ENCODE assay signal across 25 cellular contexts in the genomic region with DNA sequence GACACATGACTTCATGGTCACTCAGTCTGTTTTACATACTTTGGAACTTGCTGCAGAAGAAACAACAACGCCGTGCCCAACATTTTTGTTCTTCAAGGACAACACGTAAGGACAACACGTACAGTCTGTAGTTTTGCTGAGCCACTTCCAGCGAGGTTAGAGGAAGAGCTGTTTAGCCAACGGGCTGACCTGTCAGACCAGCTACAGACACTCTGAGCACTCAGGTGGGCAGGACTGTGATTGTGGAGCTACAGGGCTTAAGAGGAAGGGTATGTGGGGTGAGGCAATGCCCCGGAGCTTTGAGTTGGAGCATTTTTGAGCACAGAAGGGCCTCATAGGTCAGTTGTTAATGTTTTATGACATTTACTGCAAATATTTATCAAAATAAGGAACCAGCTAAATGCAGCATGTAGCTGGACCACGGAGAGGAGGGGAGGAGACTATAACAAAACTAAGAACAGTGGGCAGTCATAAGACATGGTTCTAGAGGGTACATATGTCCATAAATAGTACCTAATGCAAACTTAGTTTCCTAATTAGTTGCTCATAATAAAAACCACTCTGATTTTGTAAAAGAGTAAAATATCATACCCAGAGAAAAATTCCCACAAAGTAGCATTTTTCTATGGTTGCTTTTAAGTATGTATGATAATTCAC. TPM values are rescaled to one million over a fixed set of nuclear protein-coding genes. Genes with fewer than 3 reads are reported as not detected.
DNase-seq lines count a peak whose midpoint lies in the region; ATAC-seq and TF ChIP-seq lines count a peak whose summit lies in the region.
"Had no signal": no experiment of that assay in that cellular context is flagged by ENCODE, and none has a peak within 500 bp of the region (broad histone marks: within the 10 kb centered on the region; RNA-seq: fewer than 3 reads in every experiment).

No MANE protein-coding gene starts in this region.

- peaks cover 14 to 44% (median 28%) of the 10 kb centered on the region in 4 donors for H3K4me1 ChIP-seq in stomach

- no peaks in the 10 kb centered on the region for H3K9me3 Mint-ChIP-seq in dendritic cell treated with granulocyte-macrophage colony-stimulating factor and Interleukin-4, amounts not matched to agents 40 ng/mL and 50 ng/mL, for 4 days
- no peaks in the 10 kb centered on the region for H3K9me3 Mint-ChIP-seq in activated CD4-positive, alpha-beta T cell treated with anti-CD3 and anti-CD28 coated beads for 36 hours (ENCODE audit: low read depth)
- H3K9me3 Mint-ChIP-seq in activated naive CD8-positive, alpha-beta T cell treated with anti-CD3 and anti-CD28 coated beads for 36 hours = no peaks in the 10 kb centered on the region
- H3K9me3 Mint-ChIP-seq: activated naive CD4-positive, alpha-beta T cell treated with anti-CD3 and anti-CD28 coated beads, Interleukin-2, amount 50 U/mL, for 24 hours; activated T-helper 1 cell treated with anti-CD3 and anti-CD28 coated beads, Interleukin-12 subunit alpha, Interleukin-12 subunit beta, Interleukin-2, Interleukin-4 antibody, amounts not matched to agents 30 ng/mL and 10 ng/mL and 1 ng/mL, durations not matched to agents 14 hours and 24 hours and 36 hours; mesothelial cell of epicardium; nephron had no signal

- 39 to 57% (median 44%) methylated on average over 8 of the region's 8 CpGs for WGBS in stomach, 5 donors

- no peak for TF ChIP-seq CTCF in stomach (IDR thresholded peaks at IDR 0.05)

- no peaks in the 10 kb centered on the region for H3K36me3 Mint-ChIP-seq in dendritic cell treated with granulocyte-macrophage colony-stimulating factor and Interleukin-4, amounts not matched to agents 40 ng/mL and 50 ng/mL, for 4 days (ENCODE audit: low read depth)
- H3K36me3 Mint-ChIP-seq in activated CD4-positive, alpha-beta T cell treated with anti-CD3 and anti-CD28 coated beads for 36 hours (ENCODE audit: low read depth) = no peaks in the 10 kb centered on the region
- H3K36me3 Mint-ChIP-seq in activated naive CD8-positive, alpha-beta T cell treated with anti-CD3 and anti-CD28 coated beads for 36 hours = no peaks in the 10 kb centered on the region
- H3K36me3 Mint-ChIP-seq: activated naive CD4-positive, alpha-beta T cell treated with anti-CD3 and anti-CD28 coated beads, Interleukin-2, amount 50 U/mL, for 24 hours; mesothelial cell of epicardium had no signal

- peaks cover 2% of the 10 kb centered on the region for H3K27me3 Mint-ChIP-seq in dendritic cell treated with granulocyte-macrophage colony-stimulating factor and Interleukin-4, amounts not matched to agents 40 ng/mL and 50 ng/mL, for 4 days
- peaks cover 3% of the 10 kb centered on the region for H3K27me3 Mint-ChIP-seq in activated CD4-positive, alpha-beta T cell treated with anti-CD3 and anti-CD28 coated beads for 36 hours
- peaks cover 4% of the 10 kb centered on the region for H3K27me3 Mint-ChIP-seq in activated naive CD8-positive, alpha-beta T cell treated with anti-CD3 and anti-CD28 coated beads for 36 hours
- H3K27me3 Mint-ChIP-seq: activated naive CD4-positive, alpha-beta T cell treated with anti-CD3 and anti-CD28 coated beads, Interleukin-2, amount 50 U/mL, for 24 hours had no signal

- DNase-seq in stomach = no peak
- no peak for DNase-seq in activated CD4-positive, alpha-beta T cell treated with anti-CD3 and anti-CD28 coated beads for 36 hours
- DNase-seq in NCI-H187 (lab: John Stamatoyannopoulos, UW) = no peak
- DNase-seq in activated naive CD8-positive, alpha-beta T cell treated with anti-CD3 and anti-CD28 coated beads for 36 hours = no peak
- DNase-seq: activated CD4-positive, alpha-beta T cell treated with anti-CD3 and anti-CD28 coated beads, Interleukin-2, amount 50 U/mL, for 1 hour; heart left ventricle; KBM-7; NCI-H1694 treated with DMSO at 0.1 percent for 48 hours; NCI-H2227 treated with DMSO at 0.1 percent for 48 hours; OCI-M1; ovary; right lobe of liver; SHP77 treated with DMSO at 0.1 percent for 48 hours; stimulated activated CD8-positive, alpha-beta memory T cell treated with anti-CD3 and anti-CD28 coated beads, Interleukin-4, amount 100 ng/mL, for 48 hours; substantia nigra had no signal

- no peaks in the 10 kb centered on the region for H3K36me3 ChIP-seq in stomach
- H3K36me3 ChIP-seq: BLaER1 treated with 17β-estradiol and CSF1 and Interleukin-3, amounts not matched to agents 10 nM and 100 nM; ovary; right lobe of liver had no signal

- H3K4me1 Mint-ChIP-seq in dendritic cell treated with granulocyte-macrophage colony-stimulating factor and Interleukin-4, amounts not matched to agents 40 ng/mL and 50 ng/mL, for 4 days (ENCODE audit: low read depth) = peaks cover 16% of the 10 kb centered on the region
- no peaks in the 10 kb centered on the region for H3K4me1 Mint-ChIP-seq in activated CD4-positive, alpha-beta T cell treated with anti-CD3 and anti-CD28 coated beads for 36 hours
- H3K4me1 Mint-ChIP-seq in activated naive CD8-positive, alpha-beta T cell treated with anti-CD3 and anti-CD28 coated beads for 36 hours = no peaks in the 10 kb centered on the region
- H3K4me1 Mint-ChIP-seq: activated naive CD4-positive, alpha-beta T cell treated with anti-CD3 and anti-CD28 coated beads, Interleukin-2, amount 50 U/mL, for 24 hours; nephron had no signal

- peak overlapping the region; percentile 46 for H3K27ac Mint-ChIP-seq in dendritic cell treated with granulocyte-macrophage colony-stimulating factor and Interleukin-4, amounts not matched to agents 40 ng/mL and 50 ng/mL, for 4 days
- H3K27ac Mint-ChIP-seq in activated CD4-positive, alpha-beta T cell treated with anti-CD3 and anti-CD28 coated beads for 36 hours = no peak overlapping the region
- no peak overlapping the region for H3K27ac Mint-ChIP-seq in activated naive CD8-positive, alpha-beta T cell treated with anti-CD3 and anti-CD28 coated beads for 36 hours
- H3K27ac Mint-ChIP-seq: activated naive CD4-positive, alpha-beta T cell treated with anti-CD3 and anti-CD28 coated beads, Interleukin-2, amount 50 U/mL, for 24 hours; activated T-helper 1 cell treated with anti-CD3 and anti-CD28 coated beads, Interleukin-12 subunit alpha, Interleukin-12 subunit beta, Interleukin-2, Interleukin-4 antibody, amounts not matched to agents 30 ng/mL and 10 ng/mL and 1 ng/mL, durations not matched to agents 14 hours and 24 hours and 36 hours; mesothelial cell of epicardium; nephron had no signal

- H3K27me3 ChIP-seq in stomach = no peaks in the 10 kb centered on the region
- H3K27me3 ChIP-seq: heart left ventricle, ovary, right lobe of liver had no signal

- TF ChIP-seq POLR2A in stomach (IDR thresholded peaks at IDR 0.05) = no peak

- POLR2A ChIA-PET in activated CD4-positive, alpha-beta T cell treated with anti-CD3 and anti-CD28 coated beads for 36 hours (lab: Charles Lee) = no interaction called here

- CTCF ChIA-PET in activated CD4-positive, alpha-beta T cell treated with anti-CD3 and anti-CD28 coated beads for 36 hours (lab: Charles Lee) = interaction anchor here (1.0 to 3.7 kb wide), 3 partner anchors 10 to 90 kb away, joined by 4 to 23 read pairs (median 12); no protein-coding TSS in a partner anchor

- intact Hi-C loops in dendritic cell treated with granulocyte-macrophage colony-stimulating factor and Interleukin-4, amounts not matched to agents 40 ng/mL and 50 ng/mL, for 4 days (cut with micrococcal nuclease) = no loop called here
- intact Hi-C loops in stomach (cut with DNase I; ENCODE audit: low total_unique reads) = no loop called here
- intact Hi-C loops in activated CD4-positive, alpha-beta T cell treated with anti-CD3 and anti-CD28 coated beads for 36 hours (cut with DNase I, micrococcal nuclease) = no loop called here

- no peak for TF ChIP-seq EP300 in stomach (IDR thresholded peaks at IDR 0.05)

- H3K9me3 ChIP-seq in stomach = no peaks in the 10 kb centered on the region
- H3K9me3 ChIP-seq: BLaER1 treated with 17β-estradiol and CSF1 and Interleukin-3, amounts not matched to agents 10 nM and 100 nM; heart left ventricle; ovary; right lobe of liver had no signal

- no peak overlapping the region for H3K4me3 ChIP-seq in stomach
- H3K4me3 ChIP-seq: BLaER1 treated with 17β-estradiol and CSF1 and Interleukin-3, amounts not matched to agents 10 nM and 100 nM; heart left ventricle; ovary; right lobe of liver had no signal

- H3K4me3 Mint-ChIP-seq in dendritic cell treated with granulocyte-macrophage colony-stimulating factor and Interleukin-4, amounts not matched to agents 40 ng/mL and 50 ng/mL, for 4 days = no peak overlapping the region
- H3K4me3 Mint-ChIP-seq in activated CD4-positive, alpha-beta T cell treated with anti-CD3 and anti-CD28 coated beads for 36 hours = no peak overlapping the region
- H3K4me3 Mint-ChIP-seq in activated naive CD8-positive, alpha-beta T cell treated with anti-CD3 and anti-CD28 coated beads for 36 hours = no peak overlapping the region
- H3K4me3 Mint-ChIP-seq: activated naive CD4-positive, alpha-beta T cell treated with anti-CD3 and anti-CD28 coated beads, Interleukin-2, amount 50 U/mL, for 24 hours; activated T-helper 1 cell treated with anti-CD3 and anti-CD28 coated beads, Interleukin-12 subunit alpha, Interleukin-12 subunit beta, Interleukin-2, Interleukin-4 antibody, amounts not matched to agents 30 ng/mL and 10 ng/mL and 1 ng/mL, durations not matched to agents 14 hours and 24 hours and 36 hours; mesothelial cell of epicardium; nephron had no signal

- H3K27ac ChIP-seq in stomach = peak overlapping the region; percentile 6 to 55 (median 35)
- H3K27ac ChIP-seq: BLaER1 treated with 17β-estradiol and CSF1 and Interleukin-3, amounts not matched to agents 10 nM and 100 nM; heart left ventricle; right lobe of liver had no signal

- ATAC-seq in GM18861 (IDR thresholded peaks at IDR 0.05; ENCODE audit: unreplicated experiment) = peak; percentile 48
- peak; percentile 53 for ATAC-seq in HG02938 (IDR thresholded peaks at IDR 0.05; ENCODE audit: unreplicated experiment)
- no peak for ATAC-seq in activated CD4-positive, alpha-beta T cell treated with anti-CD3 and anti-CD28 coated beads for 36 hours
- no peak for ATAC-seq in activated CD4-positive, CD25-positive, alpha-beta regulatory T cell treated with anti-CD3 and anti-CD28 coated beads, Interleukin-2, amount 50 U/mL, for 24 hours
- ATAC-seq: left lobe of liver had no signal

RNA-seq across cellular contexts. Expression of a gene that starts 26.3 kb away (rescaled TPM):
- total RNA-seq in stomach = 100 to 1,000 TPM in 1 of 5 donors, 10 to 100 TPM in 4; 58.0 to 219 (median 61.7) TPM
- 10 to 100 TPM in 2 of 3 donors, 1 to 10 TPM in 1; 7.6 to 20.0 (median 11.9) TPM for polyA plus RNA-seq in stomach
- total RNA-seq in activated CD4-positive, alpha-beta T cell treated with anti-CD3 and anti-CD28 coated beads for 36 hours = 10 to 100 TPM; 21.6 to 29.2 TPM
- total RNA-seq in activated naive CD8-positive, alpha-beta T cell treated with anti-CD3 and anti-CD28 coated beads for 36 hours = 10 to 100 TPM; 19.7 to 22.3 TPM

RNA-seq across cellular contexts. Expression of a gene that starts 50.1 kb away (rescaled TPM):
- 100 to 1,000 TPM in 1 of 5 donors, 10 to 100 TPM in 2, 1 to 10 TPM in 2; 1.2 to 150 (median 10.1) TPM for total RNA-seq in stomach
- 10 to 100 TPM in 2 of 3 donors, 1 to 10 TPM in 1; 8.2 to 16.5 (median 13.2) TPM for polyA plus RNA-seq in stomach
- total RNA-seq in activated CD4-positive, alpha-beta T cell treated with anti-CD3 and anti-CD28 coated beads for 36 hours = under 1 TPM; 0.21 TPM
- total RNA-seq in activated naive CD8-positive, alpha-beta T cell treated with anti-CD3 and anti-CD28 coated beads for 36 hours = not detected
- total RNA-seq: activated T-helper 1 cell treated with anti-CD3 and anti-CD28 coated beads, Interleukin-12 subunit alpha, Interleukin-12 subunit beta, Interleukin-2, Interleukin-4 antibody, amounts not matched to agents 30 ng/mL and 10 ng/mL and 1 ng/mL, durations not matched to agents 14 hours and 24 hours and 36 hours had no signal

Comparison
In these comparisons a context has a peak if more than half of its experiments do, and no peak if none do; other contexts are left out.
1. ATAC-seq: peak in GM18861 (single experiment) and HG02938 (single experiment); none in activated CD4-positive, alpha-beta T cell treated with anti-CD3 and anti-CD28 coated beads for 36 hours (single experiment) and activated CD4-positive, CD25-positive, alpha-beta regulatory T cell treated with anti-CD3 and anti-CD28 coated beads, Interleukin-2, amount 50 U/mL, for 24 hours (0 of 2).